Comparison of ENCODE assay signal across 15 cellular contexts in the genomic region with DNA sequence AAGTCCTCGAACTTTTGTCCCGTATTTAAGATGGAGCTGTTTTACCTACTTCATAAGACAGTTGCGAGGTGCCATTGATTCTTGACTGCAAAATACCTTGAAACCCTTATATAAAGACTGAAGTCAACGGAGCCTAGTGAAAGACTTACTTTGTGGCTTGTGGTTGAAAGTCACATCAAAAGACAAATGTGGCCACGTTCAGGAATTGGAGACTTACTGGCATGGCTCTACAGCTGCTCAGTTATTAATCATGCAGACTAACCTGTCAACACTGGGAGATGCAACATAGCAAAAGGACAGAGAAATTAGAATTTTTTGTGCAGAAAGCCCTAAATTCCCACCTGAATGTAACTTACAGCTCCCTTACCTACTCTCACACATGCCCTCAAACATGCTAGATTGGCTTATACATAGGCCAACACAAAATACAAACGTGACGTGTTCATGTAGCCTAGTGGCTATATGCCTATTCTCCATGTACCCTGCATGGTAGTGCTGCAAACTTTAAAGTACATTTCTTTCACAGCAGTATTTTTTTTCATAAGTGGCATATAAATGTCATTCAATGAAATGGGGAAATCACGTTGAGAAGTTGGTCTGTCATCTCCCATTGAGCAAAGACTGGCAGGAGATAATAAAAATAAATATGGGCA.
A peak's percentile ranks its signal among the peaks of the same experiment; 100 is the strongest.
DNase-seq lines count a peak whose midpoint lies in the region; ATAC-seq and TF ChIP-seq lines count a peak whose summit lies in the region.
"Had no signal": no experiment of that assay in that cellular context is flagged by ENCODE, and none has a peak within 500 bp of the region (broad histone marks: within the 10 kb centered on the region; RNA-seq: fewer than 3 reads in every experiment).

No MANE protein-coding gene starts in this region.

- intact Hi-C loops in PC-3 (cut with micrococcal nuclease), result no loop called here

- H3K27me3 Mint-ChIP-seq in T-helper 17 cell, result peaks cover 47% of the 10 kb centered on the region
- H3K27me3 Mint-ChIP-seq: B cell had no signal

- H3K9me3 ChIP-seq in PC-3 (ENCODE audit: low read length) (no peaks in the 10 kb centered on the region), T-helper 17 cell (ENCODE audit: control insufficient read depth, low read length, poor library complexity, severe bottlenecking) (no peaks in the 10 kb centered on the region)
- H3K9me3 ChIP-seq: thoracic aorta had no signal

- TF ChIP-seq CTCF in PC-3 (conservative IDR thresholded peaks at IDR 0.05; ENCODE audit: low read depth, low read length), result no peak

- no peaks in the 10 kb centered on the region for H3F3A ChIP-seq in PC-3 (ENCODE audit: low read length, unreplicated experiment)

- no peak overlapping the region for H3K4me3 Mint-ChIP-seq in T-helper 17 cell
- H3K4me3 Mint-ChIP-seq: activated T-helper 1 cell treated with anti-CD3 and anti-CD28 coated beads, Interleukin-12 subunit alpha, Interleukin-12 subunit beta, Interleukin-2, Interleukin-4 antibody, amounts not matched to agents 30 ng/mL and 10 ng/mL and 1 ng/mL, durations not matched to agents 14 hours and 24 hours and 36 hours; B cell had no signal

- no peak overlapping the region for H3K27ac ChIP-seq in PC-3 (ENCODE audit: low read length)
- H3K27ac ChIP-seq: thoracic aorta had no signal

- no peak overlapping the region for H2AFZ ChIP-seq in PC-3 (ENCODE audit: low read length)

- H3K4me1 ChIP-seq in PC-3 (ENCODE audit: insufficient read depth, low read length), result no peaks in the 10 kb centered on the region

- ATAC-seq in GM18508 (IDR thresholded peaks at IDR 0.05; ENCODE audit: insufficient read depth, unreplicated experiment) (peak; percentile 84), GM19463 (IDR thresholded peaks at IDR 0.05; ENCODE audit: unreplicated experiment) (peak; percentile 96), HG02938 (IDR thresholded peaks at IDR 0.05; ENCODE audit: unreplicated experiment) (peak; percentile 98), HG03571 (IDR thresholded peaks at IDR 0.05; ENCODE audit: unreplicated experiment) (peak; percentile 93), PC-3 (no peak), T-helper 17 cell (no peak)

- no peaks in the 10 kb centered on the region for H4K20me1 ChIP-seq in PC-3 (ENCODE audit: low read length)

- CTCF ChIA-PET in PC-3 (lab: Charles Lee), result no interaction called here

- H3K4me2 ChIP-seq in PC-3 (ENCODE audit: low read length), result no peak overlapping the region

- H3K79me2 ChIP-seq in PC-3 (ENCODE audit: low read length), result no peaks in the 10 kb centered on the region

- POLR2A ChIA-PET in PC-3 (lab: Charles Lee; ENCODE audit: unreplicated experiment), result no interaction called here

- DNase-seq in PC-3, result no peak
- no peak for DNase-seq in DMS 273 (lab: John Stamatoyannopoulos, UW; ENCODE audit: unreplicated experiment)
- no peak for DNase-seq in AG20443 (ENCODE audit: low spot score)
- no peak for DNase-seq in T-helper 17 cell
- DNase-seq: GOT3, hypothalamus, mesenchymal stem cell, NCI-H2227 treated with DMSO at 0.1 percent for 48 hours had no signal

- peaks cover 2% of the 10 kb centered on the region for H3K36me3 Mint-ChIP-seq in T-helper 17 cell (ENCODE audit: low read depth)

- H3K9ac ChIP-seq in PC-3 (ENCODE audit: low read length), result no peak overlapping the region

- no peak overlapping the region for H3K4me3 ChIP-seq in PC-3 (ENCODE audit: low read length)
- H3K4me3 ChIP-seq: thoracic aorta had no signal

- H3K27me3 ChIP-seq in PC-3 (ENCODE audit: low read length), result peaks cover 49% of the 10 kb centered on the region

- H3K36me3 ChIP-seq in PC-3 (ENCODE audit: low read depth, low read length), result no peaks in the 10 kb centered on the region
- H3K36me3 ChIP-seq: thoracic aorta had no signal

- no peak overlapping the region for H3K27ac Mint-ChIP-seq in T-helper 17 cell
- H3K27ac Mint-ChIP-seq: activated T-helper 1 cell treated with anti-CD3 and anti-CD28 coated beads, Interleukin-12 subunit alpha, Interleukin-12 subunit beta, Interleukin-2, Interleukin-4 antibody, amounts not matched to agents 30 ng/mL and 10 ng/mL and 1 ng/mL, durations not matched to agents 14 hours and 24 hours and 36 hours; B cell had no signal

- H3K9me2 ChIP-seq in PC-3 (replicated peaks; ENCODE audit: low read length), result no peaks in the 10 kb centered on the region

- no TSS peak for BruUV-seq in PC-3 (replicated peaks; lab: Mats Ljungman, UMichigan)

- no peaks in the 10 kb centered on the region for H3K4me1 Mint-ChIP-seq in T-helper 17 cell

Comparison
In these comparisons a context has a peak if more than half of its experiments do, and no peak if none do; other contexts are left out.
1. ATAC-seq: peak in GM18508 (single experiment), GM19463 (single experiment), HG02938 (single experiment) and HG03571 (single experiment); none in PC-3 (single experiment) and T-helper 17 cell (single experiment).